ENCODE assay signal across 7 cellular contexts in genomic region chr7:131010714-131011436, GRCh38.
DNase-seq lines count a peak whose midpoint lies in the region; ATAC-seq, FAIRE-seq and TF ChIP-seq lines count a peak whose summit lies in the region.

No MANE protein-coding gene starts in this region.

- no peak for TF ChIP-seq CTCF in epithelial cell of esophagus (IDR thresholded peaks at IDR 0.05; ENCODE audit: insufficient read depth, low read depth, low read length, missing control alignments)

- H3K36me3 Mint-ChIP-seq in stimulated activated effector memory CD8-positive, alpha-beta T cell treated with anti-CD3 and anti-CD28 coated beads, Interleukin-12 subunit alpha, Interleukin-12 subunit beta, amount 100 ng/mL, for 72 hours = peaks cover 91% of the 10 kb centered on the region

- peak overlapping the region; percentile 65 for H3K4me3 Mint-ChIP-seq in stimulated activated effector memory CD8-positive, alpha-beta T cell treated with anti-CD3 and anti-CD28 coated beads, Interleukin-12 subunit alpha, Interleukin-12 subunit beta, amount 100 ng/mL, for 72 hours

- DNase-seq in GM19239 (ENCODE audit: insufficient read length, low spot score) (no peak), RPMI7951 (ENCODE audit: low read depth) (peak; percentile 82), epithelial cell of esophagus (ENCODE audit: low read depth) (peak; percentile 57), head of caudate nucleus (no peak), NCI-H2227 (lab: John Stamatoyannopoulos, UW; ENCODE audit: unreplicated experiment) (no peak)
- no peak for DNase-seq in stimulated activated effector memory CD8-positive, alpha-beta T cell treated with anti-CD3 and anti-CD28 coated beads, Interleukin-12 subunit alpha, Interleukin-12 subunit beta, amount 100 ng/mL, for 72 hours (ENCODE audit: low spot score in 2 of 2)

- peaks cover 93% of the 10 kb centered on the region for H3K4me1 Mint-ChIP-seq in stimulated activated effector memory CD8-positive, alpha-beta T cell treated with anti-CD3 and anti-CD28 coated beads, Interleukin-12 subunit alpha, Interleukin-12 subunit beta, amount 100 ng/mL, for 72 hours

- H3K27ac Mint-ChIP-seq in stimulated activated effector memory CD8-positive, alpha-beta T cell treated with anti-CD3 and anti-CD28 coated beads, Interleukin-12 subunit alpha, Interleukin-12 subunit beta, amount 100 ng/mL, for 72 hours = peak overlapping the region; percentile 95

- no peak overlapping the region for H3K4me3 ChIP-seq in epithelial cell of esophagus (ENCODE audit: low read length)

- intact Hi-C loops in head of caudate nucleus (cut with DNase I) = no loop called here

- no peaks in the 10 kb centered on the region for H3K9me3 Mint-ChIP-seq in stimulated activated effector memory CD8-positive, alpha-beta T cell treated with anti-CD3 and anti-CD28 coated beads, Interleukin-12 subunit alpha, Interleukin-12 subunit beta, amount 100 ng/mL, for 72 hours

- ATAC-seq in stimulated activated effector memory CD8-positive, alpha-beta T cell treated with anti-CD3 and anti-CD28 coated beads, Interleukin-12 subunit alpha, Interleukin-12 subunit beta, amount 100 ng/mL, for 72 hours = peak; percentile 88
- ATAC-seq in GM19463 (IDR thresholded peaks at IDR 0.05; ENCODE audit: unreplicated experiment) = no peak

- peak; percentile 78 for FAIRE-seq in GM19239 (lab: Jason Lieb, UNC)

Comparison
In these comparisons a context has a peak if more than half of its experiments do, and no peak if none do; other contexts are left out.
1. DNase-seq: peak in RPMI7951 (single experiment) and epithelial cell of esophagus (single experiment); none in GM19239 (single experiment), stimulated activated effector memory CD8-positive, alpha-beta T cell treated with anti-CD3 and anti-CD28 coated beads, Interleukin-12 subunit alpha, Interleukin-12 subunit beta, amount 100 ng/mL, for 72 hours (0 of 2), head of caudate nucleus (0 of 42) and NCI-H2227 (single experiment).